24 cellular contexts compared by ENCODE assay signal in genomic region chr4:155709878-155710277, GRCh38. TPM values are rescaled to one million over a fixed set of nuclear protein-coding genes. Genes with fewer than 3 reads are reported as not detected.
"Had no signal": no experiment of that assay in that cellular context is flagged by ENCODE, and none has a peak within 500 bp of the region (broad histone marks: within the 10 kb centered on the region; RNA-seq: fewer than 3 reads in every experiment).

No MANE protein-coding gene starts in this region.

- H3K27ac Mint-ChIP-seq: IgD-negative memory B cell had no signal

- ATAC-seq: PC-3 had no signal

- H3K4me1 ChIP-seq: Peyer's patch, SJSA1 had no signal

- H3K36me3 Mint-ChIP-seq: IgD-negative memory B cell had no signal

- H3K4me1 Mint-ChIP-seq: IgD-negative memory B cell had no signal

- H3K9me3 ChIP-seq: MG63, Peyer's patch, SJSA1 had no signal

- H3K27ac ChIP-seq: Peyer's patch, SJSA1, SK-N-MC had no signal

- H3K36me3 ChIP-seq: MG63, Peyer's patch, SJSA1 had no signal

- DNase-seq: KBM-7, MG63, NCI-H1092, NCI-H1105 treated with DMSO at 0.1 percent for 48 hours, NCI-H1436, NCI-H187, NCI-H2029, NCI-H2081 treated with DMSO at 0.1 percent for 48 hours, NCI-H2171, NCI-H226, NCI-H446, NCI-H510A, NCI-H524 treated with DMSO at 0.1 percent for 48 hours, NCI-H69, NCI-H774, PC-3, Peyer's patch, Right ventricle myocardium superior, SIG-M5 had no signal

- H3K27me3 ChIP-seq: MG63, Peyer's patch, SJSA1 had no signal

- H3K4me3 ChIP-seq: MG63, Peyer's patch, SJSA1, SK-N-MC had no signal

- H3K9me3 Mint-ChIP-seq: IgD-negative memory B cell had no signal

RNA-seq across cellular contexts. Expression of gene GUCY1A1, which starts 43.2 kb away (rescaled TPM):
- total RNA-seq: OCI-LY7, RPMI7951, SJSA1 had no signal
- polyA plus RNA-seq: IgD-negative memory B cell had no signal

RNA-seq across cellular contexts. Expression of gene GUCY1B1, which starts 48.9 kb away (rescaled TPM):
- total RNA-seq: OCI-LY7 had no signal
